ENCODE assay signal across 8 cellular contexts in genomic region chr2:132300574-132301378, GRCh38.
DNase-seq lines count a peak whose midpoint lies in the region; ATAC-seq and FAIRE-seq lines count a peak whose summit lies in the region.
"Not testable (repeated sequence)": the region's sequence is repeated elsewhere in the genome, so short reads cannot be mapped to it uniquely, and the experiment has no call there.

No MANE protein-coding gene starts in this region.

- POLR2A ChIA-PET in activated CD4-positive, alpha-beta T cell treated with anti-CD3 and anti-CD28 coated beads, Interleukin-2, amount 10 ng/mL, durations not matched to agents 7 days and 5 days (lab: Charles Lee) = not testable (repeated sequence)

- CTCF ChIA-PET in activated CD4-positive, alpha-beta T cell treated with anti-CD3 and anti-CD28 coated beads, Interleukin-2, amount 10 ng/mL, durations not matched to agents 7 days and 5 days (lab: Charles Lee) = not testable (repeated sequence)

- H3K36me3 ChIP-seq in CD4-positive, CD25-positive, alpha-beta regulatory T cell (ENCODE audit: control insufficient read depth, insufficient read depth, low read length); small intestine (ENCODE audit: control insufficient read depth in 2 of 2, insufficient read depth in 2 of 2, low read length in 2 of 2): not testable (repeated sequence)

- not testable (repeated sequence) for H3K4me1 ChIP-seq in CD4-positive, CD25-positive, alpha-beta regulatory T cell (ENCODE audit: control insufficient read depth, insufficient read depth, low read length, poor library complexity, severe bottlenecking); small intestine (ENCODE audit: control insufficient read depth in 2 of 2, insufficient read depth in 1 of 2, low read depth in 1 of 2, low read length in 1 of 2)

- H3K27ac Mint-ChIP-seq in CD4-positive, CD25-positive, alpha-beta regulatory T cell = peak overlapping the region in 1 of 3 donors; percentile 86
- H3K27ac Mint-ChIP-seq in activated CD4-positive, alpha-beta T cell treated with anti-CD3 and anti-CD28 coated beads, Interleukin-2, amount 10 ng/mL, durations not matched to agents 7 days and 5 days = peak overlapping the region; percentile 94
- H3K27ac Mint-ChIP-seq in activated naive CD4-positive, alpha-beta T cell treated with anti-CD3 and anti-CD28 coated beads, Interleukin-2, amount 50 U/mL, for 24 hours; immature natural killer cell: not testable (repeated sequence)

- not testable (repeated sequence) for ATAC-seq in CD4-positive, CD25-positive, alpha-beta regulatory T cell (ENCODE audit: low read depth in 2 of 2)
- peak; percentile 66 for ATAC-seq in GM18517 (IDR thresholded peaks at IDR 0.05; ENCODE audit: unreplicated experiment)

- H3K36me3 Mint-ChIP-seq in CD4-positive, CD25-positive, alpha-beta regulatory T cell; activated CD4-positive, alpha-beta T cell treated with anti-CD3 and anti-CD28 coated beads, Interleukin-2, amount 10 ng/mL, durations not matched to agents 7 days and 5 days (ENCODE audit: low read depth); activated naive CD4-positive, alpha-beta T cell treated with anti-CD3 and anti-CD28 coated beads, Interleukin-2, amount 50 U/mL, for 24 hours; immature natural killer cell: not testable (repeated sequence)

- FAIRE-seq in HTR-8/SVneo (lab: Jason Lieb, UNC) = peak; percentile 16
- FAIRE-seq in small intestine (lab: Jason Lieb, UNC) = not testable (repeated sequence)

- peak overlapping the region; percentile 47 to 84 (median 59) for H3K4me3 Mint-ChIP-seq in CD4-positive, CD25-positive, alpha-beta regulatory T cell
- peak overlapping the region; percentile 76 for H3K4me3 Mint-ChIP-seq in activated CD4-positive, alpha-beta T cell treated with anti-CD3 and anti-CD28 coated beads, Interleukin-2, amount 10 ng/mL, durations not matched to agents 7 days and 5 days
- H3K4me3 Mint-ChIP-seq in activated naive CD4-positive, alpha-beta T cell treated with anti-CD3 and anti-CD28 coated beads, Interleukin-2, amount 50 U/mL, for 24 hours = peak overlapping the region; percentile 42
- H3K4me3 Mint-ChIP-seq in immature natural killer cell = peak overlapping the region in 4 of 5 donors; percentile 12 to 57 (median 46)

- H3K27me3 ChIP-seq in CD4-positive, CD25-positive, alpha-beta regulatory T cell (ENCODE audit: control insufficient read depth, insufficient read depth, low read length); small intestine (ENCODE audit: control insufficient read depth in 2 of 2, insufficient read depth in 2 of 2, low read length in 2 of 2): not testable (repeated sequence)

- H3K4me3 ChIP-seq in CD4-positive, CD25-positive, alpha-beta regulatory T cell (ENCODE audit: low read depth, low read length) = peak overlapping the region; percentile 48
- not testable (repeated sequence) for H3K4me3 ChIP-seq in small intestine (ENCODE audit: low read depth in 1 of 2, low read length in 2 of 2)

- not testable (repeated sequence) for H3K27ac ChIP-seq in CD4-positive, CD25-positive, alpha-beta regulatory T cell (ENCODE audit: insufficient read depth, low read length, poor library complexity, severe bottlenecking); small intestine (ENCODE audit: low read depth in 1 of 2, low read length in 1 of 2)

- WGBS in small intestine, 3 donors = 0 to 13% (median 9%) methylated on average over 2 of the region's 2 CpGs

- peaks cover 0 to 10% (median 3%) of the 10 kb centered on the region in 4 donors for H3K4me1 Mint-ChIP-seq in CD4-positive, CD25-positive, alpha-beta regulatory T cell
- not testable (repeated sequence) for H3K4me1 Mint-ChIP-seq in activated CD4-positive, alpha-beta T cell treated with anti-CD3 and anti-CD28 coated beads, Interleukin-2, amount 10 ng/mL, durations not matched to agents 7 days and 5 days; activated naive CD4-positive, alpha-beta T cell treated with anti-CD3 and anti-CD28 coated beads, Interleukin-2, amount 50 U/mL, for 24 hours; immature natural killer cell

- H3K27me3 Mint-ChIP-seq in CD4-positive, CD25-positive, alpha-beta regulatory T cell; activated naive CD4-positive, alpha-beta T cell treated with anti-CD3 and anti-CD28 coated beads, Interleukin-2, amount 50 U/mL, for 24 hours; immature natural killer cell (ENCODE audit: low read depth in 3 of 3): not testable (repeated sequence)
- H3K27me3 Mint-ChIP-seq in activated CD4-positive, alpha-beta T cell treated with anti-CD3 and anti-CD28 coated beads, Interleukin-2, amount 10 ng/mL, durations not matched to agents 7 days and 5 days = peaks cover 12% of the 10 kb centered on the region

- not testable (repeated sequence) for H3K9me3 Mint-ChIP-seq in CD4-positive, CD25-positive, alpha-beta regulatory T cell; activated CD4-positive, alpha-beta T cell treated with anti-CD3 and anti-CD28 coated beads, Interleukin-2, amount 10 ng/mL, durations not matched to agents 7 days and 5 days; activated naive CD4-positive, alpha-beta T cell treated with anti-CD3 and anti-CD28 coated beads, Interleukin-2, amount 50 U/mL, for 24 hours; immature natural killer cell

- not testable (repeated sequence) for H3K9me3 ChIP-seq in CD4-positive, CD25-positive, alpha-beta regulatory T cell (ENCODE audit: control insufficient read depth in 2 of 2, low read length in 2 of 2); small intestine (ENCODE audit: control insufficient read depth, low read depth)

- DNase-seq in CD4-positive, CD25-positive, alpha-beta regulatory T cell; HTR-8/SVneo (ENCODE audit: insufficient read length, low spot score); activated CD4-positive, alpha-beta T cell treated with anti-CD3 and anti-CD28 coated beads, Interleukin-2, amount 10 ng/mL, durations not matched to agents 7 days and 5 days; immature natural killer cell: not testable (repeated sequence)
- DNase-seq in OCI-M1 (lab: John Stamatoyannopoulos, UW) (peak; percentile 42), small intestine (peak; percentile 12)
